25 cellular contexts compared by ENCODE assay signal in the genomic region with DNA sequence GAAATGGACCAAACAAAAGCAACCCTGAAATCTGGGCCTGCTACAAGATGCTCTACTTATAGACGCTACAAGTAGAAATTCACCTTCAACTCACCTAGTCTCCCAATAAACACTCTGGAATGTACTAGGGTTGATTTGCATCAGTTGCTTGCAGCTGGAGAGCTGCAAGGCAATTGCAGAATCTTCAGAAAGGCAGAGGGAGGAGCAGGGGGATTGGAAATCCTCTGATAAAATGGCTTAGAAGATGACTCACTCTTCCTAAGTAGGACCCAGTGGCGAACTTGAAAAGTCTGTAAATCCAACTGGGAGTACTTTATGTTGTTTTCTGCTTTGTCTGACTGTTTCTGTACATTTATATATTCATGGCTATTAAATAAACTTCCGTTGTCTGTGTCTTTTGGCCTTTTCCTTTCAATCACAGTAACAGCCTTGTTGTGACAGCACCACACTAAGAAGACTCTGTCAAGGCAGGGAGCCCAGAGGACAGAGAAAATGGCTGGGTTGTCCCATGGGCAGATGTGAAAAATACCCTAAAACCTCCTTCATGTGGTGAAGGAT. TPM values are rescaled to one million over a fixed set of nuclear protein-coding genes. Genes with fewer than 3 reads are reported as not detected.
DNase-seq lines count a peak whose midpoint lies in the region; ATAC-seq, FAIRE-seq and TF ChIP-seq lines count a peak whose summit lies in the region.
"Had no signal": no experiment of that assay in that cellular context is flagged by ENCODE, and none has a peak within 500 bp of the region (broad histone marks: within the 10 kb centered on the region; RNA-seq: fewer than 3 reads in every experiment).

No MANE protein-coding gene starts in this region.

- no peak for TF ChIP-seq POLR2A in endothelial cell of umbilical vein (IDR thresholded peaks at IDR 0.05; ENCODE audit: low read depth, low read length)

- CTCF ChIA-PET in endothelial cell of umbilical vein (lab: Charles Lee): no interaction called here

- H3K36me3 ChIP-seq in GM23338 (ENCODE audit: insufficient read depth): no peaks in the 10 kb centered on the region
- H3K36me3 ChIP-seq in endothelial cell of umbilical vein (ENCODE audit: control insufficient read depth in 2 of 2, extremely low read depth in 1 of 2, insufficient read depth in 2 of 2, low read length in 2 of 2): no peaks in the 10 kb centered on the region
- H3K36me3 ChIP-seq in mesodermal cell (ENCODE audit: control insufficient read depth, insufficient read depth, low read length): no peaks in the 10 kb centered on the region
- H3K36me3 ChIP-seq: HAP-1 had no signal

- FAIRE-seq in endothelial cell of umbilical vein (lab: Jason Lieb, UNC): no peak

- H3K9ac ChIP-seq in endothelial cell of umbilical vein (replicated peaks; ENCODE audit: extremely low read depth, insufficient read depth, low read length): no peak overlapping the region

- 0 out of 2 replicates have a peak overlapping the region, but pooled peaks have one; percentile 10 for H3K27ac ChIP-seq in GM23338 (ENCODE audit: low read depth)
- no peak overlapping the region for H3K27ac ChIP-seq in endothelial cell of umbilical vein (ENCODE audit: insufficient read depth, low read depth, low read length)
- H3K27ac ChIP-seq in mesodermal cell (ENCODE audit: low read depth, low read length, severe bottlenecking): peak overlapping the region; percentile 23

- H3K9me3 ChIP-seq in endothelial cell of umbilical vein (replicated peaks; ENCODE audit: control insufficient read depth, insufficient read depth, low read length): no peaks in the 10 kb centered on the region
- H3K9me3 ChIP-seq in mesodermal cell (ENCODE audit: control insufficient read depth, low read length): no peaks in the 10 kb centered on the region
- H3K9me3 ChIP-seq: HAP-1 had no signal

- H3K4me1 ChIP-seq in GM23338 (ENCODE audit: insufficient read depth) (peaks cover 21% of the 10 kb centered on the region), endothelial cell of umbilical vein (ENCODE audit: control insufficient read depth, extremely low read depth, insufficient read depth, low read length) (no peaks in the 10 kb centered on the region), mesodermal cell (ENCODE audit: control insufficient read depth, insufficient read depth, low read length, poor library complexity, severe bottlenecking) (peaks cover 8% of the 10 kb centered on the region)
- H3K4me1 ChIP-seq: HAP-1 had no signal

- H3K4me3 Mint-ChIP-seq in GM23338: no peak overlapping the region
- H3K4me3 Mint-ChIP-seq: CD14-positive monocyte; effector memory CD8-positive, alpha-beta T cell; IgD-negative memory B cell; neural crest cell had no signal

- H3K9me1 ChIP-seq in endothelial cell of umbilical vein (replicated peaks; ENCODE audit: control insufficient read depth, extremely low read depth, insufficient read depth, low read length): no peaks in the 10 kb centered on the region

- peak overlapping the region; percentile 39; the same call in 1 of the 2 replicates for H2AFZ ChIP-seq in GM23338
- H2AFZ ChIP-seq in endothelial cell of umbilical vein (ENCODE audit: low read depth, low read length): no peak overlapping the region

- BruUV-seq in endothelial cell of umbilical vein (replicated peaks; lab: Mats Ljungman, UMichigan): no TSS peak

- H4K20me1 ChIP-seq in GM23338 (replicated peaks; ENCODE audit: insufficient read depth): no peaks in the 10 kb centered on the region
- no peaks in the 10 kb centered on the region for H4K20me1 ChIP-seq in endothelial cell of umbilical vein (replicated peaks; ENCODE audit: control insufficient read depth, extremely low read depth, insufficient read depth, low read length)

- no peaks in the 10 kb centered on the region for H3K9me2 ChIP-seq in GM23338 (ENCODE audit: insufficient read depth)

- H3K4me1 Mint-ChIP-seq in GM23338: peaks cover 29% of the 10 kb centered on the region
- H3K4me1 Mint-ChIP-seq: CD14-positive monocyte, neural crest cell had no signal

- no peaks in the 10 kb centered on the region for H3F3A ChIP-seq in GM23338 (replicated peaks; ENCODE audit: low read depth)

- H3K4me2 ChIP-seq in GM23338 (0 out of 2 replicates have a peak overlapping the region, but pooled peaks have one; percentile 11), endothelial cell of umbilical vein (ENCODE audit: insufficient read depth, low read length) (no peak overlapping the region)

- no peak overlapping the region for H3K27ac Mint-ChIP-seq in GM23338
- H3K27ac Mint-ChIP-seq: CD14-positive monocyte; effector memory CD8-positive, alpha-beta T cell had no signal

- ATAC-seq in GM23338 (peak; percentile 73), HG03095 (IDR thresholded peaks at IDR 0.05; ENCODE audit: unreplicated experiment) (no peak), GM19328 (IDR thresholded peaks at IDR 0.05; ENCODE audit: unreplicated experiment) (no peak)
- ATAC-seq: effector memory CD8-positive, alpha-beta T cell; Right ventricle myocardium inferior had no signal

- no peaks in the 10 kb centered on the region for H3K36me3 Mint-ChIP-seq in GM23338 (ENCODE audit: low read depth)
- H3K36me3 Mint-ChIP-seq: CD14-positive monocyte had no signal

- DNase-seq in GM23338 (ENCODE audit: low spot score): peak; percentile 58
- peak; percentile 38 for DNase-seq in RPMI7951 (ENCODE audit: low read depth)
- no peak for DNase-seq in endothelial cell of umbilical vein (ENCODE audit: low read depth, low spot score)
- no peak for DNase-seq in SHP77 (lab: John Stamatoyannopoulos, UW)
- DNase-seq in DMS53 treated with DMSO at 0.1 percent for 48 hours (lab: John Stamatoyannopoulos, UW; ENCODE audit: unreplicated experiment): no peak
- DNase-seq: activated CD4-positive, alpha-beta T cell treated with anti-CD3 and anti-CD28 coated beads, Interleukin-2, amount 50 U/mL, for 1 hour; activated CD8-positive, alpha-beta memory T cell treated with anti-CD3 and anti-CD28 coated beads, Interleukin-2, amount 50 U/mL, for 48 hours; activated gamma-delta T cell treated with Interleukin-2 at 50 U/mL for 16 hours; DMS 273 treated with DMSO at 0.1 percent for 48 hours; effector memory CD8-positive, alpha-beta T cell; GF-D8; hippocampal formation; MM.1S; NCI-H1694; retina; substantia nigra; T-helper 1 cell had no signal

- WGBS in mesodermal cell (ENCODE audit: insufficient coverage in 2 of 2), 2 experiments: 60% methylated on average over 1 of the region's 3 CpGs; no CpG with 5 or more reads in 1 of the 2 experiments

- H3K27me3 Mint-ChIP-seq in GM23338 (ENCODE audit: insufficient read depth, low read depth, poor library complexity): no peaks in the 10 kb centered on the region

- dilution Hi-C loops in endothelial cell of umbilical vein (cut with MboI; ENCODE audit: extremely low pct_ligation_motif_present, low sequenced_read_pairs): no loop called here

- POLR2A ChIA-PET in endothelial cell of umbilical vein (lab: Charles Lee): no interaction called here

- H3K79me2 ChIP-seq in GM23338 (replicated peaks; ENCODE audit: insufficient read depth) (no peaks in the 10 kb centered on the region), endothelial cell of umbilical vein (ENCODE audit: control insufficient read depth, insufficient read depth, low read length) (no peaks in the 10 kb centered on the region)

- TF ChIP-seq CTCF in GM23338 (conservative IDR thresholded peaks at IDR 0.05; ENCODE audit: low read depth in 2 of 2) (no peak), endothelial cell of umbilical vein (IDR thresholded peaks at IDR 0.05; ENCODE audit: extremely low read depth in 1 of 2, insufficient read depth in 1 of 2, low read depth in 1 of 2, low read length in 2 of 2) (no peak)

- H3K4me3 ChIP-seq in GM23338 (no peak overlapping the region), endothelial cell of umbilical vein (replicated peaks in 1 of 3; ENCODE audit: insufficient read depth in 1 of 3, low read depth in 1 of 3, low read length in 3 of 3) (no peak overlapping the region), mesodermal cell (ENCODE audit: extremely low read depth, insufficient read depth, low read length, poor library complexity, severe bottlenecking) (no peak overlapping the region)
- H3K4me3 ChIP-seq: HAP-1 had no signal

- no peaks in the 10 kb centered on the region for H3K27me3 ChIP-seq in GM23338 (ENCODE audit: insufficient read depth)
- H3K27me3 ChIP-seq in endothelial cell of umbilical vein (ENCODE audit: control insufficient read depth in 2 of 2, insufficient read depth in 2 of 2, low read length in 2 of 2): no peaks in the 10 kb centered on the region

- intact Hi-C loops in endothelial cell of umbilical vein (cut with micrococcal nuclease): no loop called here

- H3K9me3 Mint-ChIP-seq in GM23338: no peaks in the 10 kb centered on the region
- H3K9me3 Mint-ChIP-seq: effector memory CD8-positive, alpha-beta T cell; neural crest cell had no signal

RNA-seq across cellular contexts. Expression of a gene that starts 14.7 kb away (rescaled TPM):
- 9.5 and 14.8 TPM in 2 replicates for total RNA-seq in GM23338 (2014; rRNA removed; shearing (Covaris generic))
- 6.1 and 7.5 TPM in 2 replicates for polyA plus RNA-seq in GM23338 (2016; fragmentation: Nextera tagmentation; extraction: Ambion mirVana)
- 16.1 and 18.3 TPM in 2 replicates for total RNA-seq in RPMI7951 (2014; rRNA removed; shearing (Covaris generic))
- 10.0 and 11.1 TPM in 2 replicates for total RNA-seq in endothelial cell of umbilical vein
- polyA plus RNA-seq in endothelial cell of umbilical vein: 5.7 and 6.1 TPM in 2 replicates
- polyA plus RNA-seq in endothelial cell of umbilical vein (2011; cell fraction: cytosol; rRNA removed): 8.0 and 9.7 TPM in 2 replicates
- 6.0 and 6.7 TPM in 2 replicates for polyA plus RNA-seq in endothelial cell of umbilical vein (2011; cell fraction: nucleus; rRNA removed)
- polyA plus RNA-seq in endothelial cell of umbilical vein (2012): 6.8 and 10.5 TPM in 2 replicates
- 10.4 and 13.6 TPM in 2 replicates for polyA minus RNA-seq in endothelial cell of umbilical vein
- 19.8 TPM for polyA minus RNA-seq in endothelial cell of umbilical vein (2011; cell fraction: cytosol; rRNA and poly(A)+ RNA removed)
- 10.7 and 12.3 TPM in 2 replicates for polyA minus RNA-seq in endothelial cell of umbilical vein (2011; cell fraction: nucleus; rRNA and poly(A)+ RNA removed)
- 59.9 TPM for polyA plus RNA-seq in mesodermal cell (2013, experiment 1 of 2)
- polyA plus RNA-seq in mesodermal cell (2013, experiment 2 of 2): 87.2 TPM

RNA-seq across cellular contexts. Expression of a gene that starts 47.1 kb away (rescaled TPM):
- total RNA-seq in GM23338 (2014; rRNA removed; shearing (Covaris generic)): 50.7 and 66.5 TPM in 2 replicates
- polyA plus RNA-seq in GM23338 (2016; fragmentation: Nextera tagmentation; extraction: Ambion mirVana) (11.8 and 13.7 TPM in 2 replicates), endothelial cell of umbilical vein (26.7 and 27.7 TPM in 2 replicates)
- total RNA-seq in RPMI7951 (2014; rRNA removed; shearing (Covaris generic)): 44.2 and 54.1 TPM in 2 replicates
- total RNA-seq in endothelial cell of umbilical vein: 59.4 and 66.9 TPM in 2 replicates
- polyA plus RNA-seq in endothelial cell of umbilical vein (2011; cell fraction: cytosol; rRNA removed): 31.7 and 32.3 TPM in 2 replicates
- 86.0 and 90.1 TPM in 2 replicates for polyA plus RNA-seq in endothelial cell of umbilical vein (2011; cell fraction: nucleus; rRNA removed)
- 47.6 and 61.4 TPM in 2 replicates for polyA plus RNA-seq in endothelial cell of umbilical vein (2012)
- 196 and 222 TPM in 2 replicates for polyA minus RNA-seq in endothelial cell of umbilical vein
- polyA minus RNA-seq in endothelial cell of umbilical vein (2011; cell fraction: cytosol; rRNA and poly(A)+ RNA removed): 26.6 TPM
- polyA minus RNA-seq in endothelial cell of umbilical vein (2011; cell fraction: nucleus; rRNA and poly(A)+ RNA removed): 215 and 380 TPM in 2 replicates
- 53.6 TPM for polyA plus RNA-seq in mesodermal cell (2013, experiment 1 of 2)
- 48.9 TPM for polyA plus RNA-seq in mesodermal cell (2013, experiment 2 of 2)

Comparison
In these comparisons a context has a peak if more than half of its experiments do, and no peak if none do; other contexts are left out.
1. DNase-seq: peak in GM23338 (single experiment) and RPMI7951 (single experiment); none in endothelial cell of umbilical vein (single experiment), SHP77 (0 of 2) and DMS53 treated with DMSO at 0.1 percent for 48 hours (single experiment).